ENCODE assay signal across 15 cellular contexts in the genomic region with DNA sequence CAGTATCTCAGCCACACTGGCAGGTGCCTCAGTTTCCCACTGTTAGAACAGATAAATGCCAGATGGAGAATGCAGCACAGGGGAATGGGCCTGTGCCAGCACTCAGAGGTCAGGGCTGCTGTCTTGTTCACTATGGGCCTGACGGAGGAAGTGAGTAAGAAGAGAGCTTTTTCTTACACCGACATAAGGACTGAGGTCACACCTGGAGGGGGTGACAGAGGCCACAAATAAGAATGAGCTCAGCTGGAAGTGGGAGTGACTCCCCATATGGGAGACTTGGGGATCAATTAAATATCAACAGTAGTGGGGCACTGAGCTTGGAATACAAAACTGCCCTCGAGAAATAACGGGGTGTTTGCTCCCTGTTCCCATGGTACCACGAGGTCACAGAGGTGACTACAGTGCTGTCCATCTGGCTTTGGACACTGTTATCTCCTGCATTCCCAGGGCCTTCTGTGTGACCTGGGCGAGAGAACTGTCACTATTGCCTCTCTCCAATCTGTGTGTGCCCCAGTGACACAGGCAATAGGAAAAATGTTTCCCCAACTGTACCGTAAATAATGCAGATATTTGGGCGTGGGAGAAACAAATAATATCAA.
DNase-seq lines count a peak whose midpoint lies in the region; ATAC-seq and TF ChIP-seq lines count a peak whose summit lies in the region.
"Had no signal": no experiment of that assay in that cellular context is flagged by ENCODE, and none has a peak within 500 bp of the region (broad histone marks: within the 10 kb centered on the region; RNA-seq: fewer than 3 reads in every experiment).

No MANE protein-coding gene starts in this region.

- H3K27ac ChIP-seq in adrenal gland (peak overlapping the region in 3 of 5 donors; percentile 16 to 64 (median 47)), stomach (peak overlapping the region in 3 of 5 donors; percentile 11 to 96 (median 43))
- H3K27ac ChIP-seq: SK-N-MC had no signal

- DNase-seq in NCI-H69 (lab: John Stamatoyannopoulos, UW) (peak; percentile 41), adrenal gland (no peak), iris pigment epithelial cell (ENCODE audit: low read depth) (peak; percentile 45), stomach (no peak), GOT3 (lab: John Stamatoyannopoulos, UW) (no peak), SW480 (ENCODE audit: low spot score) (no peak)
- DNase-seq: activated CD4-positive, CD25-positive, alpha-beta regulatory T cell treated with anti-CD3 and anti-CD28 coated beads, Interleukin-2, amount 50 U/mL, for 72 hours; amniotic stem cell; CD8-positive, alpha-beta T cell; H9; NCI-H1436 treated with DMSO at 0.1 percent for 48 hours; T-helper 9 cell had no signal

- intact Hi-C loops in adrenal gland (cut with DNase I) = no loop called here
- intact Hi-C loops in stomach (cut with DNase I; ENCODE audit: low total_unique reads) = loop anchor here (10.0 kb wide), 1 partner anchor 53 kb away; no protein-coding TSS in a partner anchor

- TF ChIP-seq CTCF in adrenal gland (IDR thresholded peaks at IDR 0.05) = no peak
- TF ChIP-seq CTCF in stomach (IDR thresholded peaks at IDR 0.05) = no peak

- H3K4me1 ChIP-seq in adrenal gland (replicated peaks in 1 of 2) = peaks cover 25 to 44% of the 10 kb centered on the region in 2 donors
- H3K4me1 ChIP-seq in stomach = peaks cover 32 to 74% (median 42%) of the 10 kb centered on the region in 4 donors

- H3K27me3 ChIP-seq in adrenal gland (no peaks in the 10 kb centered on the region), stomach (no peaks in the 10 kb centered on the region)

- ATAC-seq in GM18907 (IDR thresholded peaks at IDR 0.05; ENCODE audit: unreplicated experiment) = no peak
- ATAC-seq: CD8-positive, alpha-beta T cell; Panc1 had no signal

- H3K36me3 ChIP-seq in adrenal gland (replicated peaks in 1 of 2) = peaks cover 0 to 4% of the 10 kb centered on the region in 2 donors
- H3K36me3 ChIP-seq in stomach = peaks cover 4 to 43% (median 27%) of the 10 kb centered on the region in 4 donors

- TF ChIP-seq POLR2A in adrenal gland (IDR thresholded peaks at IDR 0.05) (no peak), stomach (IDR thresholded peaks at IDR 0.05) (no peak)

- TF ChIP-seq EP300 in stomach (IDR thresholded peaks at IDR 0.05) = no peak

- no peak overlapping the region for H3K4me3 ChIP-seq in adrenal gland
- H3K4me3 ChIP-seq in stomach = no peak overlapping the region
- H3K4me3 ChIP-seq: SK-N-MC had no signal

- WGBS in adrenal gland, 4 donors = 52 to 66% (median 65%) methylated on average over 8 of the region's 8 CpGs
- WGBS in stomach, 5 donors = 68 to 81% (median 76%) methylated on average over 8 of the region's 8 CpGs

- H3K9me3 ChIP-seq in adrenal gland (replicated peaks in 1 of 3) (no peaks in the 10 kb centered on the region), stomach (no peaks in the 10 kb centered on the region)

Comparison
In these comparisons a context has a peak if more than half of its experiments do, and no peak if none do; other contexts are left out.
1. DNase-seq: peak in NCI-H69 (single experiment) and iris pigment epithelial cell (single experiment); none in adrenal gland (0 of 7), stomach (single experiment), GOT3 (single experiment) and SW480 (single experiment).